In the genomic region with DNA sequence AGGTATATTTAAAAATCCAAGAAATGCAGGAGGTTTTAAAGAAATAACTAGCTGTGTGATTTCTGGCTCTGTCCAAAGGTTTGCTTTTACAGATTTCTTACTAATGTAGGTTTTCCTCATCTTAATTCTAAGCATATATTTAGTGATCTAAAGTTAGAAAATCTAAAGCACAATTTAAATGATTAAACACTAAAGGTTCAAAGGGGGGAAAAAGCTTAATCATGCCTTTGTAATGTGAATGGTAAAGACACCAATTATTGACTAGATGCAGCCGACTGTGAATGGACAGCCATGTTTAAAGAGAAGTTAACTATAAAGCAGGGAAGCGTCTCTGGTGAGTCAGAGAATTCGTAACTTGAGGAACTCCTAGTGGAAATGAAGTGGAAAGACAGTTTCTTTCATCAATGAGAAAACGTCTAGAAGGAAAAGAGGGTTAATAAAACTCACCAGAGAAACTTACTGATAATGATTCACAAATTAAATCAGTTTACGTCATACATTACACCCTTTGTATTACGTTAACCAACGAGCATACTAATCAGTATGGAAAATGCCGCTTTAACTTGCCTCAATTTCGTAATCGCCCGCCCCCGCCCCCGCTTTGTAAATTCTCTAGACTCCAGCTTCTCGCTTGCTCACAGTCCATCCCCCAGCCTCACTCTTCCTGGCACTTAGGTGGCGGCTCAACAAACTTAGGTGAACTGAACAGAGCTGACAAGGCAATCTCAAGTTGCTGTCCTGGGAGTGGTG, we compare ENCODE assay signal across 8 cellular contexts.
DNase-seq lines count a peak whose midpoint lies in the region; ATAC-seq and TF ChIP-seq lines count a peak whose summit lies in the region.

No MANE protein-coding gene starts in this region.

- DNase-seq in NCI-H2081 (lab: John Stamatoyannopoulos, UW) (peak; percentile 39 to 45), NCI-H2081 treated with DMSO at 0.1 percent for 48 hours (lab: John Stamatoyannopoulos, UW) (no peak), NCI-H1417 treated with DMSO at 0.1 percent for 48 hours (lab: John Stamatoyannopoulos, UW) (peak; percentile 54), T-helper 2 cell (peak in 4 of 5 experiments; percentile 32 to 87 (median 60)), choroid plexus epithelial cell (ENCODE audit: low read depth) (peak; percentile 93), kidney glomerular epithelial cell (lab: John Stamatoyannopoulos, UW) (peak; percentile 86)
- DNase-seq in stimulated activated CD4-positive, alpha-beta T cell treated with anti-CD3 and anti-CD28 coated beads, Interleukin-1b, Interleukin-23, amount 100 ng/mL, for 48 hours: peak; percentile 69

- ATAC-seq in HG03045 (IDR thresholded peaks at IDR 0.05; ENCODE audit: unreplicated experiment): no peak

- peak; percentile 41 for TF ChIP-seq CTCF in choroid plexus epithelial cell (conservative IDR thresholded peaks at IDR 0.05; ENCODE audit: low read depth, low read length)

- peak overlapping the region; percentile 64 for H3K4me3 ChIP-seq in choroid plexus epithelial cell (ENCODE audit: low read depth, low read length)
